ENCODE assay signal across 19 cellular contexts in the genomic region with DNA sequence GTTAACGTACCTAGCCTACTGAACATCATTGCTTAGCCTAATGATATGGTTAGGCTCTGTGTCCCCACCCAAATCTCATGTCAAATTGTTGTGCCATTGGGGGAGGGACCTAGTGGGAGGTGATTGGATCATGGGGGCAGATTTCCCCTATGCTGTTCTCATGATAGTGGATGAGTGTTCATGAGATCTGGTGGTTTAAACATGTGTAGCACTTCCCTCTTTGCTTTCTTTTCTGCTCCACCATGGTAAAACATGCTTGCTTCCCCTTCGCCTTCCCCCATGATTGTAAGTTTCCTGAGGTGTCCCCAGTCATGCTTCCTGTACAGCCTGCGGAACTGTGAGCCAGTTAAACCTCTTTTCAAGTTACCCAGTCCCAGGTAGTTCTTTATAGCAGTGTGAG.
A peak's percentile ranks its signal among the peaks of the same experiment; 100 is the strongest.
DNase-seq lines count a peak whose midpoint lies in the region; ATAC-seq lines count a peak whose summit lies in the region.
"Had no signal": no experiment of that assay in that cellular context is flagged by ENCODE, and none has a peak within 500 bp of the region (broad histone marks: within the 10 kb centered on the region; RNA-seq: fewer than 3 reads in every experiment).

No MANE protein-coding gene starts in this region.

- H3K27me3 Mint-ChIP-seq in activated naive CD4-positive, alpha-beta T cell treated with anti-CD3 and anti-CD28 coated beads, Interleukin-2, amount 10 ng/mL, durations not matched to agents 7 days and 5 days: no peaks in the 10 kb centered on the region
- no peaks in the 10 kb centered on the region for H3K27me3 Mint-ChIP-seq in activated T-helper 17 cell treated with anti-CD3 and anti-CD28 coated beads, Interleukin-2, amount 50 U/mL, for 72 hours
- H3K27me3 Mint-ChIP-seq in stimulated activated naive B cell treated with anti-CD40 and anti-IgM and Interleukin-4, amounts not matched to agents 10 μg/mL and 1 μg/mL and 100 μg/mL, for 72 hours: no peaks in the 10 kb centered on the region

- peak overlapping the region; percentile 68 for H3K27ac Mint-ChIP-seq in activated naive CD4-positive, alpha-beta T cell treated with anti-CD3 and anti-CD28 coated beads, Interleukin-2, amount 10 ng/mL, durations not matched to agents 7 days and 5 days
- H3K27ac Mint-ChIP-seq in activated T-helper 17 cell treated with anti-CD3 and anti-CD28 coated beads, Interleukin-2, amount 50 U/mL, for 72 hours: peak overlapping the region; percentile 93
- no peak overlapping the region for H3K27ac Mint-ChIP-seq in stimulated activated naive B cell treated with anti-CD40 and anti-IgM and Interleukin-4, amounts not matched to agents 10 μg/mL and 1 μg/mL and 100 μg/mL, for 72 hours

- in situ Hi-C loops in KBM-7 (cut with MboI; ENCODE audit: low pct_unique_long_range_greater_than_20kb, low sequenced_read_pairs): no loop called here

- no peaks in the 10 kb centered on the region for H3K9me3 Mint-ChIP-seq in activated naive CD4-positive, alpha-beta T cell treated with anti-CD3 and anti-CD28 coated beads, Interleukin-2, amount 10 ng/mL, durations not matched to agents 7 days and 5 days
- H3K9me3 Mint-ChIP-seq in activated T-helper 17 cell treated with anti-CD3 and anti-CD28 coated beads, Interleukin-2, amount 50 U/mL, for 72 hours: no peaks in the 10 kb centered on the region
- peaks cover 0 to 2% of the 10 kb centered on the region in 2 donors for H3K9me3 Mint-ChIP-seq in stimulated activated naive B cell treated with anti-CD40 and anti-IgM and Interleukin-4, amounts not matched to agents 10 μg/mL and 1 μg/mL and 100 μg/mL, for 72 hours
- H3K9me3 Mint-ChIP-seq: CD8-positive, alpha-beta memory T cell; neural crest cell had no signal

- CTCF ChIA-PET in activated naive CD4-positive, alpha-beta T cell treated with anti-CD3 and anti-CD28 coated beads, Interleukin-2, amount 10 ng/mL, durations not matched to agents 7 days and 5 days (lab: Charles Lee): no interaction called here

- no peak overlapping the region for H3K4me3 Mint-ChIP-seq in activated naive CD4-positive, alpha-beta T cell treated with anti-CD3 and anti-CD28 coated beads, Interleukin-2, amount 10 ng/mL, durations not matched to agents 7 days and 5 days
- H3K4me3 Mint-ChIP-seq in activated T-helper 17 cell treated with anti-CD3 and anti-CD28 coated beads, Interleukin-2, amount 50 U/mL, for 72 hours: peak overlapping the region; percentile 75
- no peak overlapping the region for H3K4me3 Mint-ChIP-seq in stimulated activated naive B cell treated with anti-CD40 and anti-IgM and Interleukin-4, amounts not matched to agents 10 μg/mL and 1 μg/mL and 100 μg/mL, for 72 hours
- H3K4me3 Mint-ChIP-seq: CD8-positive, alpha-beta memory T cell; neural crest cell had no signal

- no peaks in the 10 kb centered on the region for H3K36me3 Mint-ChIP-seq in activated naive CD4-positive, alpha-beta T cell treated with anti-CD3 and anti-CD28 coated beads, Interleukin-2, amount 10 ng/mL, durations not matched to agents 7 days and 5 days
- H3K36me3 Mint-ChIP-seq in activated T-helper 17 cell treated with anti-CD3 and anti-CD28 coated beads, Interleukin-2, amount 50 U/mL, for 72 hours (ENCODE audit: low read depth): peaks cover 2% of the 10 kb centered on the region
- H3K36me3 Mint-ChIP-seq in stimulated activated naive B cell treated with anti-CD40 and anti-IgM and Interleukin-4, amounts not matched to agents 10 μg/mL and 1 μg/mL and 100 μg/mL, for 72 hours: peaks cover 4 to 5% of the 10 kb centered on the region in 2 donors

- DNase-seq in activated naive CD4-positive, alpha-beta T cell treated with anti-CD3 and anti-CD28 coated beads, Interleukin-2, amount 10 ng/mL, durations not matched to agents 7 days and 5 days: no peak
- no peak for DNase-seq in activated naive CD4-positive, alpha-beta T cell treated with anti-CD3 and anti-CD28 coated beads, Interleukin-2, amount 50 U/mL, for 16 hours
- DNase-seq in KBM-7 (peak; percentile 25), cerebellar cortex (ENCODE audit: low spot score) (no peak), H4 (ENCODE audit: low spot score) (no peak)
- DNase-seq in stimulated activated naive B cell treated with anti-CD40 and anti-IgM and Interleukin-4, amounts not matched to agents 10 μg/mL and 1 μg/mL and 100 μg/mL, for 72 hours: no peak
- DNase-seq: adrenal gland; CD8-positive, alpha-beta memory T cell; dermis blood vessel endothelial cell; heart left ventricle; left lung; NCI-H1092; NCI-H2029; NCI-H446; posterior cingulate gyrus; SK-N-SH; thyroid gland had no signal

- ATAC-seq in activated T-helper 17 cell treated with anti-CD3 and anti-CD28 coated beads, Interleukin-2, amount 50 U/mL, for 72 hours (replicated peaks): no peak
- peak; percentile 9 to 31 for ATAC-seq in stimulated activated naive B cell treated with anti-CD40 and anti-IgM and Interleukin-4, amounts not matched to agents 10 μg/mL and 1 μg/mL and 100 μg/mL, for 72 hours (replicated peaks)
- ATAC-seq: heart left ventricle, left lung had no signal

- H3K4me1 Mint-ChIP-seq in activated naive CD4-positive, alpha-beta T cell treated with anti-CD3 and anti-CD28 coated beads, Interleukin-2, amount 10 ng/mL, durations not matched to agents 7 days and 5 days: peaks cover 28% of the 10 kb centered on the region
- H3K4me1 Mint-ChIP-seq in activated T-helper 17 cell treated with anti-CD3 and anti-CD28 coated beads, Interleukin-2, amount 50 U/mL, for 72 hours: peaks cover 39% of the 10 kb centered on the region
- peaks cover 16 to 39% of the 10 kb centered on the region in 2 donors for H3K4me1 Mint-ChIP-seq in stimulated activated naive B cell treated with anti-CD40 and anti-IgM and Interleukin-4, amounts not matched to agents 10 μg/mL and 1 μg/mL and 100 μg/mL, for 72 hours
